ENCODE assay signal across 8 cellular contexts in the genomic region with DNA sequence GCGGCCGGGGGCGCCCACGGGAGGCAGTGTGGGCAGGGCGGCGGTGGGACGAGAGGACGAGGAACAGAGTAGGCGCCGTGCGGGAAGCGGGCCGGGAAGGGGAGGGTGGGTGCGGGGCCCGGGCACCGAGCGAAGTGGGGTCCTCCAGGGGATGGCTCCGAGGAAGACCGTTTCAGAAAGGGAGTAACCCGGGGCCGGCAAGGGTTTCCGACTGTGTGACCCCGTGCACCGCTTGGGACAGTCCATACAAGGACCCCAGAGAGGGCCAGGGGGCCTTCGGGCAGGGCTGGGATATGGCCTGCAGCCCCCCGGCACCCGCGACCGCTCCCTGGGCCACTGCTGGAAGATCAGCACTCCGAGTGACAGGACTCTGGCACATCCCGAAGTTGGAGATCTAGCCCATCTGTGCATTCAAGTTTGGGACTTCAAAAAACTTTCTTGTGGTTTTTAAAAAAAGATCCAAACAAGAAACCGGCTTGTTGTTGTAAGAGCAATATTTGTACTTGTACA. TPM values are rescaled to one million over a fixed set of nuclear protein-coding genes. Genes with fewer than 3 reads are reported as not detected.
A peak's percentile ranks its signal among the peaks of the same experiment; 100 is the strongest.
DNase-seq lines count a peak whose midpoint lies in the region; ATAC-seq, FAIRE-seq and TF ChIP-seq lines count a peak whose summit lies in the region.

No MANE protein-coding gene starts in this region.

- FAIRE-seq in GM12878 (lab: Jason Lieb, UNC) = no peak
- FAIRE-seq in kidney (lab: Jason Lieb, UNC) = no peak

- peak overlapping the region; percentile 67; the same call in 1 of the 2 replicates for H3K4me2 ChIP-seq in GM12878 (ENCODE audit: control insufficient read depth, insufficient read depth)

- no peak overlapping the region for H3K27ac Mint-ChIP-seq in CD8-positive, alpha-beta T cell
- H3K27ac Mint-ChIP-seq in stimulated activated naive CD8-positive, alpha-beta T cell treated with anti-CD3 and anti-CD28 coated beads, Interleukin-15, Interleukin-2, amounts not matched to agents 100 ng/mL and 50 ng/mL, for 24 hours = no peak overlapping the region

- H3K36me3 ChIP-seq in CD8-positive, alpha-beta T cell (ENCODE audit: insufficient read depth, low read length) = no peaks in the 10 kb centered on the region
- H3K36me3 ChIP-seq in GM12878 (ENCODE audit: control insufficient read depth in 2 of 2, insufficient read depth in 2 of 2, low read length in 1 of 2) = no peaks in the 10 kb centered on the region
- no peaks in the 10 kb centered on the region for H3K36me3 ChIP-seq in kidney (ENCODE audit: control insufficient read depth in 1 of 2, insufficient read depth in 2 of 2, low read length in 2 of 2)

- H3K9me3 Mint-ChIP-seq in CD8-positive, alpha-beta T cell = no peaks in the 10 kb centered on the region
- no peaks in the 10 kb centered on the region for H3K9me3 Mint-ChIP-seq in stimulated activated naive CD8-positive, alpha-beta T cell treated with anti-CD3 and anti-CD28 coated beads, Interleukin-15, Interleukin-2, amounts not matched to agents 100 ng/mL and 50 ng/mL, for 24 hours

- no peaks in the 10 kb centered on the region for H3K79me2 ChIP-seq in GM12878 (ENCODE audit: control insufficient read depth, insufficient read depth, low read length)

- H3K4me3 Mint-ChIP-seq in CD8-positive, alpha-beta T cell = peak overlapping the region; percentile 79
- peak overlapping the region; percentile 70 for H3K4me3 Mint-ChIP-seq in stimulated activated naive CD8-positive, alpha-beta T cell treated with anti-CD3 and anti-CD28 coated beads, Interleukin-15, Interleukin-2, amounts not matched to agents 100 ng/mL and 50 ng/mL, for 24 hours

- in situ Hi-C loops in GM12878 (cut with MboI) = loop anchor here (5.0 kb wide), 1 partner anchor 195 kb away; no protein-coding TSS in a partner anchor

- POLR2A ChIA-PET in CD8-positive, alpha-beta T cell (lab: Charles Lee) = no interaction called here
- POLR2A ChIA-PET in GM12878 (lab: Charles Lee) = no interaction called here

- H3K27ac ChIP-seq in CD8-positive, alpha-beta T cell (ENCODE audit: low read depth, low read length) = no peak overlapping the region
- no peak overlapping the region for H3K27ac ChIP-seq in GM12878 (ENCODE audit: control insufficient read depth, insufficient read depth)
- peak overlapping the region; percentile 84 to 88 for H3K27ac ChIP-seq in kidney (ENCODE audit: low read depth in 2 of 2, low read length in 2 of 2)

- H3K9ac ChIP-seq in GM12878 (ENCODE audit: control insufficient read depth, insufficient read depth, low read length) (no peak overlapping the region), kidney (ENCODE audit: low read length in 2 of 2) (peak overlapping the region; percentile 81 to 97)

- H3K27me3 ChIP-seq in CD8-positive, alpha-beta T cell (ENCODE audit: insufficient read depth, low read length) = no peaks in the 10 kb centered on the region
- peaks cover 0 to 6% of the 10 kb centered on the region in 2 experiments for H3K27me3 ChIP-seq in GM12878 (replicated peaks in 1 of 2; ENCODE audit: control insufficient read depth in 2 of 2, insufficient read depth in 2 of 2, low read length in 1 of 2)

- H3K36me3 Mint-ChIP-seq in CD8-positive, alpha-beta T cell = no peaks in the 10 kb centered on the region
- no peaks in the 10 kb centered on the region for H3K36me3 Mint-ChIP-seq in stimulated activated naive CD8-positive, alpha-beta T cell treated with anti-CD3 and anti-CD28 coated beads, Interleukin-15, Interleukin-2, amounts not matched to agents 100 ng/mL and 50 ng/mL, for 24 hours (ENCODE audit: low read depth)

- H3K4me1 ChIP-seq in CD8-positive, alpha-beta T cell (ENCODE audit: insufficient read depth, low read length) = peaks cover 10% of the 10 kb centered on the region
- no peaks in the 10 kb centered on the region; the same call in 1 of the 2 replicates for H3K4me1 ChIP-seq in GM12878 (ENCODE audit: control insufficient read depth, insufficient read depth, low read length)
- peaks cover 30 to 40% of the 10 kb centered on the region in 2 donors for H3K4me1 ChIP-seq in kidney (ENCODE audit: control insufficient read depth in 1 of 2, insufficient read depth in 1 of 2, low read depth in 1 of 2, low read length in 2 of 2)

- peak overlapping the region; percentile 45 for H3K4me3 ChIP-seq in CD8-positive, alpha-beta T cell (ENCODE audit: low read depth, low read length)
- peak overlapping the region; percentile 43 for H3K4me3 ChIP-seq in Jurkat, Clone E6-1 (ENCODE audit: low read length)
- H3K4me3 ChIP-seq in GM12878 = peak overlapping the region; percentile 55; the same call in 1 of the 2 replicates
- peak overlapping the region; percentile 77 to 78 for H3K4me3 ChIP-seq in kidney (ENCODE audit: low read length in 2 of 2)

- no TSS peak for BruUV-seq in GM12878 (replicated peaks; lab: Mats Ljungman, UMichigan)

- DNase-seq in CD8-positive, alpha-beta T cell = peak in 3 of 7 experiments; percentile 8 to 53 (median 14)
- DNase-seq in Jurkat, Clone E6-1 (ENCODE audit: low read depth, low spot score) = no peak
- DNase-seq in GM12878 (ENCODE audit: low read depth, low spot score) = no peak
- DNase-seq in kidney = peak; percentile 85
- no peak for DNase-seq in DMS153 (lab: John Stamatoyannopoulos, UW)
- DNase-seq in MV-4-11 (lab: John Stamatoyannopoulos, UW) = no peak

- WGBS in GM12878 (ENCODE audit: insufficient coverage, insufficient replicate concordance, low lambda C conversion rate, missing lambda C conversion rate) = 4% methylated on average over 11 of the region's 32 CpGs

- H2AFZ ChIP-seq in GM12878 (ENCODE audit: control insufficient read depth, low read depth, low read length) = peak overlapping the region; percentile 34; the same call in 1 of the 2 replicates

- RAD21 ChIA-PET in GM12878 (lab: Charles Lee; ENCODE audit: unreplicated experiment) = interaction anchor here (0.6 kb wide), 1 partner anchor 22 kb away, joined by 3 read pairs; no protein-coding TSS in a partner anchor

- no peak for TF ChIP-seq RAD21 in GM12878 (IDR thresholded peaks at IDR 0.05; ENCODE audit: insufficient read depth, low read depth, low read length)

- CTCF ChIA-PET in CD8-positive, alpha-beta T cell (lab: Charles Lee) = interaction anchor here (0.6 kb wide), 1 partner anchor 198 kb away, joined by 3 read pairs; no protein-coding TSS in a partner anchor
- CTCF ChIA-PET in GM12878 (lab: Yijun Ruan, JAX) = interaction anchor here (1.4 kb wide), 1 partner anchor 198 kb away, joined by 4 read pairs; no protein-coding TSS in a partner anchor

- H3K4me1 Mint-ChIP-seq in CD8-positive, alpha-beta T cell (ENCODE audit: low read depth) = peaks cover 13% of the 10 kb centered on the region
- H3K4me1 Mint-ChIP-seq in stimulated activated naive CD8-positive, alpha-beta T cell treated with anti-CD3 and anti-CD28 coated beads, Interleukin-15, Interleukin-2, amounts not matched to agents 100 ng/mL and 50 ng/mL, for 24 hours (ENCODE audit: low read depth) = peaks cover 8% of the 10 kb centered on the region

- H4K20me1 ChIP-seq in GM12878 (ENCODE audit: control insufficient read depth, insufficient read depth) = no peaks in the 10 kb centered on the region

- no peak for TF ChIP-seq POLR2A in GM12878 (IDR thresholded peaks at IDR 0.05; ENCODE audit: low read depth, low read length)

- SMC1A ChIA-PET in GM12878 (lab: Charles Lee; ENCODE audit: uncharacterized antibody, unreplicated experiment) = no interaction called here

- peaks cover 8% of the 10 kb centered on the region for H3K27me3 Mint-ChIP-seq in CD8-positive, alpha-beta T cell (ENCODE audit: low read depth)
- peaks cover 22% of the 10 kb centered on the region for H3K27me3 Mint-ChIP-seq in stimulated activated naive CD8-positive, alpha-beta T cell treated with anti-CD3 and anti-CD28 coated beads, Interleukin-15, Interleukin-2, amounts not matched to agents 100 ng/mL and 50 ng/mL, for 24 hours

- ATAC-seq in CD8-positive, alpha-beta T cell = no peak
- no peak for ATAC-seq in GM12878
- no peak for ATAC-seq in GM18498 (IDR thresholded peaks at IDR 0.05; ENCODE audit: unreplicated experiment)

- TF ChIP-seq EP300 in GM12878 (IDR thresholded peaks at IDR 0.05; ENCODE audit: borderline replicate concordance in 1 of 2, control insufficient read depth in 1 of 2, low read depth in 2 of 2, low read length in 2 of 2) = no peak

- H3K9me3 ChIP-seq in CD8-positive, alpha-beta T cell (ENCODE audit: low read length) = no peaks in the 10 kb centered on the region
- H3K9me3 ChIP-seq in GM12878 (replicated peaks; ENCODE audit: control insufficient read depth, insufficient read depth, low read length) = no peaks in the 10 kb centered on the region
- H3K9me3 ChIP-seq in kidney (ENCODE audit: control insufficient read depth in 1 of 2, low read length in 2 of 2) = no peaks in the 10 kb centered on the region

- intact Hi-C loops in CD8-positive, alpha-beta T cell (cut with DNase I, micrococcal nuclease) = loop anchor here (5.0 to 10.0 kb wide), 7 partner anchors 193 to 1457 kb away; a partner anchor contains a TSS
- intact Hi-C loops in GM12878 (cut with micrococcal nuclease; ENCODE audit: unreplicated experiment) (no loop called here), kidney (cut with DNase I) (loop anchor here (10.0 kb wide), 1 partner anchor 197 kb away; no protein-coding TSS in a partner anchor)

- TF ChIP-seq CTCF in CD8-positive, alpha-beta T cell (IDR thresholded peaks at IDR 0.05) = no peak
- TF ChIP-seq CTCF in GM12878 (IDR thresholded peaks at IDR 0.05 in 2 of 3, conservative IDR thresholded peaks at IDR 0.05 in 1 of 3; ENCODE audit: control insufficient read depth in 2 of 3, extremely low read depth in 1 of 3, insufficient read depth in 1 of 3, low read depth in 3 of 3, low read length in 3 of 3) = no peak
- TF ChIP-seq CTCF in kidney (IDR thresholded peaks at IDR 0.05; ENCODE audit: borderline replicate concordance, extremely low read depth, insufficient read depth) = no peak

RNA-seq across cellular contexts. Expression of a gene that starts 0.4 kb away (rescaled TPM):
- total RNA-seq in CD8-positive, alpha-beta T cell = under 1 TPM; 0.14 to 0.44 TPM
- 4.9 TPM for polyA plus RNA-seq in Jurkat, Clone E6-1 (2012; ENCODE audit: insufficient read depth, insufficient read length)
- total RNA-seq in GM12878 (2013; cell fraction: nucleolus; rRNA removed) = 1.0 and 1.8 TPM in 2 replicates
- total RNA-seq in GM12878 (2014; rRNA removed) = not detected in 2 replicates
- total RNA-seq in GM12878 (2014; rRNA removed; fragmentation: Illumina TruSeq; extraction: Trizol) = 0.04 and 0.05 TPM in 2 replicates
- 0.21 and 0.31 TPM in 2 replicates for total RNA-seq in GM12878 (2021)
- 0.42 TPM for polyA plus RNA-seq in GM12878 (2011; ENCODE audit: low read depth)
- polyA plus RNA-seq in GM12878 (2011; rRNA removed) = 0.89 and 1.0 TPM in 2 replicates
- polyA plus RNA-seq in GM12878 (2011; cell fraction: cytosol; rRNA removed) = 0.90 and 1.8 TPM in 2 replicates
- polyA plus RNA-seq in GM12878 (2011; cell fraction: nucleus; rRNA removed) = 2.2 and 3.0 TPM in 2 replicates
- 1.0 and 1.1 TPM in 2 replicates for polyA plus RNA-seq in GM12878 (2012)
- polyA plus RNA-seq in GM12878 (2014; fragmentation: Illumina TruSeq; extraction: Trizol) = 0.12 TPM in 1 of 2 replicates, not detected in the other
- polyA plus RNA-seq in GM12878 (2014; fragmentation: Nextera tagmentation; extraction: Ambion mirVana) = not detected
- polyA plus RNA-seq in GM12878 (2014; rRNA removed) = 0.03 and 0.13 TPM in 2 replicates
- polyA plus RNA-seq in GM12878 (2016; fragmentation: Nextera tagmentation; extraction: Ambion mirVana) = not detected
- polyA minus RNA-seq in GM12878 (2011; rRNA and poly(A)+ RNA removed) = 3.0 and 3.3 TPM in 2 replicates
- polyA minus RNA-seq in GM12878 (2011; cell fraction: cytosol; rRNA and poly(A)+ RNA removed) = 0.62 TPM in 1 of 2 replicates, not detected in the other
- 0.73 and 0.86 TPM in 2 replicates for polyA minus RNA-seq in GM12878 (2011; cell fraction: nucleus; rRNA and poly(A)+ RNA removed)
- 81.6 TPM for total RNA-seq in kidney
- polyA plus RNA-seq in kidney (ENCODE audit: insufficient read depth, low read depth, low replicate concordance) = 62.4 TPM

Comparison
In these comparisons a context has a peak if more than half of its experiments do, and no peak if none do; other contexts are left out.
1. H3K27ac ChIP-seq: peak in kidney (2 of 2); none in CD8-positive, alpha-beta T cell (single experiment) and GM12878 (single experiment).
2. RNA of a gene that starts 0.4 kb away (total RNA-seq): 81.6 TPM in kidney (single experiment); 0.14 to 0.44 TPM in CD8-positive, alpha-beta T cell and 0.04 to 1.8 TPM in GM12878; every median in the first group is over 10 times any median in the second.
3. Peak in every context shown above with its lines, with median percentiles within 50 percentile points of each other: H3K4me3 ChIP-seq.